ENCODE assay signal across 11 cellular contexts in genomic region chr2:191202209-191202721, GRCh38. TPM values are rescaled to one million over a fixed set of nuclear protein-coding genes. Genes with fewer than 3 reads are reported as not detected.
DNase-seq lines count a peak whose midpoint lies in the region; ATAC-seq and TF ChIP-seq lines count a peak whose summit lies in the region.
"Had no signal": no experiment of that assay in that cellular context is flagged by ENCODE, and none has a peak within 500 bp of the region (broad histone marks: within the 10 kb centered on the region; RNA-seq: fewer than 3 reads in every experiment).

No MANE protein-coding gene starts in this region.

- H3K4me3 ChIP-seq in body of pancreas, result no peak overlapping the region
- H3K4me3 ChIP-seq in left lung, result no peak overlapping the region
- H3K4me3 ChIP-seq: neural progenitor cell had no signal

- TF ChIP-seq POLR2A in body of pancreas (IDR thresholded peaks at IDR 0.05), result no peak

- H3K27me3 ChIP-seq in body of pancreas (no peaks in the 10 kb centered on the region), left lung (no peaks in the 10 kb centered on the region)
- H3K27me3 ChIP-seq: neural progenitor cell had no signal

- H3K9me3 ChIP-seq in body of pancreas (no peaks in the 10 kb centered on the region), left lung (no peaks in the 10 kb centered on the region)

- intact Hi-C loops in body of pancreas (cut with DNase I), result no loop called here
- intact Hi-C loops in left lung (cut with DNase I), result no loop called here

- H3K4me3 Mint-ChIP-seq in HFFc6, result peak overlapping the region; percentile 73
- H3K4me3 Mint-ChIP-seq: neural progenitor cell had no signal

- H3K27me3 Mint-ChIP-seq in HFFc6 (ENCODE audit: insufficient read depth), result no peaks in the 10 kb centered on the region

- ATAC-seq in body of pancreas (peak; percentile 69), left lung (peak; percentile 48)
- ATAC-seq: Panc1 had no signal

- TF ChIP-seq CTCF in HFFc6 (IDR thresholded peaks at IDR 0.05) (no peak), body of pancreas (IDR thresholded peaks at IDR 0.05) (no peak), left lung (IDR thresholded peaks at IDR 0.05) (no peak)

- peaks cover 18% of the 10 kb centered on the region for H3K36me3 Mint-ChIP-seq in HFFc6 (ENCODE audit: low read depth)
- H3K36me3 Mint-ChIP-seq: neural progenitor cell had no signal

- H3K4me1 ChIP-seq in body of pancreas, result peaks cover 11% of the 10 kb centered on the region
- H3K4me1 ChIP-seq in left lung, result peaks cover 11 to 30% of the 10 kb centered on the region in 2 donors
- H3K4me1 ChIP-seq: neural progenitor cell had no signal

- peaks cover 15% of the 10 kb centered on the region for H3K9me3 Mint-ChIP-seq in HFFc6
- H3K9me3 Mint-ChIP-seq: neural progenitor cell had no signal

- WGBS in body of pancreas, 2 donors, result 30 to 32% methylated on average over 2 of the region's 2 CpGs

- peak overlapping the region; percentile 90 for H3K27ac Mint-ChIP-seq in HFFc6
- H3K27ac Mint-ChIP-seq: neural progenitor cell had no signal

- H3K36me3 ChIP-seq in body of pancreas (replicated peaks in 1 of 2; ENCODE audit: insufficient read depth in 1 of 2, low read depth in 2 of 2), result no peaks in the 10 kb centered on the region
- no peaks in the 10 kb centered on the region for H3K36me3 ChIP-seq in left lung
- H3K36me3 ChIP-seq: neural progenitor cell had no signal

- peaks cover 33% of the 10 kb centered on the region for H3K4me1 Mint-ChIP-seq in HFFc6 (ENCODE audit: low read depth)
- H3K4me1 Mint-ChIP-seq: neural progenitor cell had no signal

- peak overlapping the region in 3 of 4 donors; percentile 59 to 77 (median 65) for H3K27ac ChIP-seq in body of pancreas
- H3K27ac ChIP-seq in left lung, result peak overlapping the region; percentile 42 to 70
- H3K27ac ChIP-seq: KMS-11, neural progenitor cell had no signal

- DNase-seq in A172 (ENCODE audit: low spot score), result peak; percentile 81
- DNase-seq in HFFc6, result peak; percentile 63
- peak in 1 of 4 donors; percentile 38 for DNase-seq in body of pancreas
- DNase-seq in left lung, result no peak
- no peak for DNase-seq in UCSD-AML1 (lab: John Stamatoyannopoulos, UW; ENCODE audit: unreplicated experiment)
- DNase-seq in DMS 273 treated with DMSO at 0.1 percent for 48 hours (lab: John Stamatoyannopoulos, UW), result no peak
- DNase-seq in SK-N-DZ (ENCODE audit: low spot score), result no peak
- DNase-seq in NCI-H446 treated with DMSO at 0.1 percent for 48 hours (lab: John Stamatoyannopoulos, UW), result no peak

RNA-seq across cellular contexts. Expression of gene MYO1B, which starts 42.9 kb away (rescaled TPM):
- 4.1 and 4.9 TPM in 2 replicates for total RNA-seq in A172 (2014; rRNA removed; shearing (Covaris generic))
- total RNA-seq in HFFc6 (2021; fragmentation: NEBNext Ultra II Directional; extraction: Animal tissue kit (Norgen Biotek cat#: 25700)), result 100 to 1,000 TPM; 214 to 254 (median 236) TPM
- total RNA-seq in body of pancreas (10 to 100 TPM; 68.0 to 77.8 TPM), left lung (100 to 1,000 TPM; 136 to 305 TPM)
- 68.1 and 73.9 TPM in 2 replicates for polyA plus RNA-seq in SK-N-DZ (2014; cell fraction: cytosol; rRNA removed)
- 80.6 and 87.8 TPM in 2 replicates for polyA plus RNA-seq in SK-N-DZ (2014; cell fraction: nucleus; rRNA removed)

RNA-seq across cellular contexts. Expression of gene STAT4, which starts 51.5 kb away (rescaled TPM):
- 0.55 and 0.93 TPM in 2 replicates for total RNA-seq in A172 (2014; rRNA removed; shearing (Covaris generic))
- 1 to 10 TPM in 1 of 6 experiments, under 1 TPM in 5; 0.31 to 1.1 (median 0.47) TPM for total RNA-seq in HFFc6 (2021; fragmentation: NEBNext Ultra II Directional; extraction: Animal tissue kit (Norgen Biotek cat#: 25700))
- total RNA-seq in body of pancreas (1 to 10 TPM in 1 of 2 donors, under 1 TPM in 1; 0.52 to 2.6 TPM), left lung (1 to 10 TPM; 4.4 to 4.5 TPM)
- 0.42 and 0.83 TPM in 2 replicates for polyA plus RNA-seq in SK-N-DZ (2014; cell fraction: cytosol; rRNA removed)
- 0.18 and 3.7 TPM in 2 replicates for polyA plus RNA-seq in SK-N-DZ (2014; cell fraction: nucleus; rRNA removed)

Comparison
In these comparisons a context has a peak if more than half of its experiments do, and no peak if none do; other contexts are left out.
1. DNase-seq: peak in A172 (single experiment) and HFFc6 (single experiment); none in left lung (0 of 2), UCSD-AML1 (single experiment), DMS 273 treated with DMSO at 0.1 percent for 48 hours (single experiment), SK-N-DZ (single experiment) and NCI-H446 treated with DMSO at 0.1 percent for 48 hours (single experiment).
2. RNA of gene MYO1B, which starts 42.9 kb away (total RNA-seq): 136 to 305 TPM in left lung, 214 to 254 TPM in HFFc6 and 68.0 to 77.8 TPM in body of pancreas; 4.1 to 4.9 TPM in A172; every median in the first group is over 10 times any median in the second.